In the genomic region with DNA sequence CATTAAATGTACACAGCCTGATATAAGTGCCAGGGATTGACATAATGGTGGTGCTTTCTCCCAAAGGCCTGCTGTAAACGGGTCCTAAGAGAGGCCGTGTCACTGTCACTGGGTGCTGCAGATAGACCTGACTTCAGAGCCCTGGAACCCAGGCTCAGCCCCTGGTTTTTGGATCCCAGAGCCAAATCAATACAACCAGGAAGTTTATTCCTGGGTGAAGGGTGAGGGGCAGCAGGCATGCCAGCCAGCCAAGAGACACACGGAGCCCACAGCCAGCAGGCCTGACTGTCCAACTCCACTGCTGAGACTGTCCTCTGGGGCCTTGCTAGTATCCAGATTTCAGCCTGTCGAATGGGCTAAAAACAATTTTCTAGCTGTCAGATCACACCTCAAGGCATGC, we compare ENCODE assay signal across 13 cellular contexts. TPM values are rescaled to one million over a fixed set of nuclear protein-coding genes. Genes with fewer than 3 reads are reported as not detected.
DNase-seq lines count a peak whose midpoint lies in the region; ATAC-seq, FAIRE-seq and TF ChIP-seq lines count a peak whose summit lies in the region.
"Had no signal": no experiment of that assay in that cellular context is flagged by ENCODE, and none has a peak within 500 bp of the region (broad histone marks: within the 10 kb centered on the region; RNA-seq: fewer than 3 reads in every experiment).

No MANE protein-coding gene starts in this region.

- H3K36me3 ChIP-seq in KOPT-K1 (ENCODE audit: insufficient read depth, low read length) (no peaks in the 10 kb centered on the region), K562 (ENCODE audit: control insufficient read depth, insufficient read depth, low read length) (no peaks in the 10 kb centered on the region), mesendoderm (ENCODE audit: control insufficient read depth, insufficient read depth, low read length) (no peaks in the 10 kb centered on the region)
- H3K36me3 ChIP-seq: left lung had no signal

- H3K4me3 ChIP-seq in K562 (no peak overlapping the region), mesendoderm (ENCODE audit: low read length) (no peak overlapping the region)
- H3K4me3 ChIP-seq: left lung had no signal

- H3K9ac ChIP-seq in K562 (ENCODE audit: insufficient read depth in 1 of 2, low read depth in 2 of 2, low read length in 2 of 2) (peak overlapping the region in 1 of 2 experiments; percentile 76; a peak in 1 of 4 replicates), mesendoderm (ENCODE audit: low read length) (no peak overlapping the region)

- CTCF ChIA-PET in K562 (lab: Yijun Ruan, JAX; ENCODE audit: low intra/inter-chr PET ratio), result no interaction called here

- H3K4me3 Mint-ChIP-seq in natural killer cell, result no peak overlapping the region

- no peak overlapping the region for H2BK5ac ChIP-seq in mesendoderm (ENCODE audit: low read length)

- in situ Hi-C loops in K562 (cut with MboI), result no loop called here

- H3K4me1 ChIP-seq in K562 (replicated peaks in 1 of 2; ENCODE audit: control insufficient read depth in 2 of 2, insufficient read depth in 2 of 2, low read length in 2 of 2) (peaks cover 54 to 57% of the 10 kb centered on the region in 2 experiments), mesendoderm (ENCODE audit: control insufficient read depth, low read depth, low read length) (peaks cover 20% of the 10 kb centered on the region)

- H3K27me3 ChIP-seq in K562 (ENCODE audit: control insufficient read depth in 2 of 2, insufficient read depth in 2 of 2, low read length in 2 of 2) (no peaks in the 10 kb centered on the region), mesendoderm (ENCODE audit: insufficient read depth, low read length, poor library complexity) (no peaks in the 10 kb centered on the region)
- H3K27me3 ChIP-seq: left lung had no signal

- no peak overlapping the region for H3K4me2 ChIP-seq in K562 (ENCODE audit: insufficient read depth, low read length)
- no peak overlapping the region for H3K4me2 ChIP-seq in mesendoderm (ENCODE audit: low read length)

- no peak overlapping the region for H4K8ac ChIP-seq in mesendoderm (ENCODE audit: low read depth, low read length)

- TF ChIP-seq CTCF in K562 (IDR thresholded peaks at IDR 0.05 in 2 of 3, conservative IDR thresholded peaks at IDR 0.05 in 1 of 3; ENCODE audit: insufficient read depth in 2 of 3, low read depth in 1 of 3, low read length in 3 of 3), result no peak
- TF ChIP-seq CTCF in natural killer cell (IDR thresholded peaks at IDR 0.05), result no peak

- no peaks in the 10 kb centered on the region for H4K20me1 ChIP-seq in K562 (replicated peaks; ENCODE audit: control insufficient read depth, insufficient read depth, low read length)

- no peak overlapping the region for H2BK15ac ChIP-seq in mesendoderm (replicated peaks; ENCODE audit: low read depth)

- no peaks in the 10 kb centered on the region for H3K9me1 ChIP-seq in K562 (ENCODE audit: control insufficient read depth, insufficient read depth, low read length)

- no peak overlapping the region for H2AK5ac ChIP-seq in mesendoderm (ENCODE audit: low read length)

- BruUV-seq in K562 (replicated peaks; lab: Mats Ljungman, UMichigan), result no TSS peak

- H2BK120ac ChIP-seq in mesendoderm (ENCODE audit: low read depth, low read length), result no peak overlapping the region

- POLR2A ChIA-PET in K562 (lab: Yijun Ruan, JAX), result interaction anchor here (0.6 to 0.8 kb wide), 2 partner anchors 9 to 141 kb away, joined by 3 read pairs; no protein-coding TSS in a partner anchor

- H3K79me2 ChIP-seq in K562 (ENCODE audit: control insufficient read depth, insufficient read depth, low read length), result no peaks in the 10 kb centered on the region; the same call in 2 of the 3 replicates
- no peaks in the 10 kb centered on the region for H3K79me2 ChIP-seq in mesendoderm (ENCODE audit: control insufficient read depth, insufficient read depth, low read length)

- H3K18ac ChIP-seq in mesendoderm (ENCODE audit: low read length), result no peak overlapping the region

- peaks cover 32 to 46% of the 10 kb centered on the region in 2 donors for H3K4me1 Mint-ChIP-seq in natural killer cell

- H3K56ac ChIP-seq in mesendoderm (ENCODE audit: low read length), result peak overlapping the region; percentile 17

- H3K9me3 Mint-ChIP-seq in natural killer cell, result no peaks in the 10 kb centered on the region

- peak overlapping the region; percentile 48 for H2AFZ ChIP-seq in K562 (ENCODE audit: low read depth, low read length)

- H3K4ac ChIP-seq in mesendoderm (ENCODE audit: low read depth, low read length), result no peak overlapping the region

- no peak for TF ChIP-seq POLR2A in K562 (conservative IDR thresholded peaks at IDR 0.05)

- H3K27ac Mint-ChIP-seq in natural killer cell, result no peak overlapping the region

- H3K27ac ChIP-seq in KOPT-K1 (ENCODE audit: low read depth, low read length, poor library complexity, severe bottlenecking), result peak overlapping the region; percentile 49
- H3K27ac ChIP-seq in K562 (ENCODE audit: extremely low read depth, low read depth, low read length), result no peak overlapping the region
- no peak overlapping the region for H3K27ac ChIP-seq in mesendoderm (ENCODE audit: low read depth, low read length)
- peak overlapping the region; percentile 99 for H3K27ac ChIP-seq in temporal lobe (ENCODE audit: low read depth, low read length)

- no peaks in the 10 kb centered on the region for H3K36me3 Mint-ChIP-seq in natural killer cell

- H3K9me3 ChIP-seq in KOPT-K1 (ENCODE audit: insufficient read depth, low read length, poor library complexity, severe bottlenecking), result no peaks in the 10 kb centered on the region
- H3K9me3 ChIP-seq in K562 (replicated peaks; ENCODE audit: control insufficient read depth, insufficient read depth, low read depth, low read length), result no peaks in the 10 kb centered on the region
- H3K9me3 ChIP-seq: left lung had no signal

- H3K79me1 ChIP-seq in mesendoderm (ENCODE audit: low read length), result no peaks in the 10 kb centered on the region

- H3K27me3 Mint-ChIP-seq in natural killer cell (ENCODE audit: low read depth in 2 of 2), result no peaks in the 10 kb centered on the region

- no peak for FAIRE-seq in K562 (lab: Jason Lieb, UNC)
- FAIRE-seq: endometrium had no signal

- no peak for TF ChIP-seq EP300 in K562 (IDR thresholded peaks at IDR 0.05; ENCODE audit: low read length)

- intact Hi-C loops in K562 (cut with micrococcal nuclease) (no loop called here), natural killer cell (cut with micrococcal nuclease) (no loop called here)

- TF ChIP-seq RAD21 in K562 (CRISPR knock-in tag; conservative IDR thresholded peaks at IDR 0.05 in 1 of 2, IDR thresholded peaks at IDR 0.05 in 1 of 2), result no peak

- no peak overlapping the region for H4K5ac ChIP-seq in mesendoderm (ENCODE audit: low read length)

- 68% methylated on average over 4 of the region's 4 CpGs for WGBS in K562 (ENCODE audit: insufficient coverage, low coverage, missing lambda C conversion rate)
- WGBS in mesendoderm (ENCODE audit: extremely low coverage, insufficient coverage, low lambda C conversion rate), result no CpG with 5 or more reads among the region's 4 CpGs

- DNase-seq in K562 (ENCODE audit: extremely low read depth in 1 of 4, low spot score in 3 of 4) (peak in 1 of 4 experiments; percentile 13), mesendoderm (no peak), DMS53 (lab: John Stamatoyannopoulos, UW) (no peak), natural killer cell (no peak)
- DNase-seq: activated T-cell treated with anti-CD3 and anti-CD28 coated beads, Interleukin-2, amount 50 U/mL, for 48 hours; left lung; NCI-H2171 had no signal

- no peak overlapping the region for H3K23ac ChIP-seq in mesendoderm (ENCODE audit: low read length)

- ATAC-seq in K562 (no peak), HG02571 (IDR thresholded peaks at IDR 0.05; ENCODE audit: unreplicated experiment) (no peak), natural killer cell (no peak)
- ATAC-seq: HCT116, left lung had no signal

RNA-seq across cellular contexts. Expression of a gene that starts 12.8 kb away (rescaled TPM):
- total RNA-seq in K562 (2011; cell fraction: chromatin; rRNA removed; ENCODE audit: low replicate concordance), result not detected in 2 replicates
- total RNA-seq in K562 (2011; cell fraction: nucleolus; rRNA removed), result 0.50 TPM in 1 of 2 replicates, not detected in the other
- total RNA-seq in K562 (2011; cell fraction: nucleoplasm; rRNA removed), result not detected in 2 replicates
- total RNA-seq in K562 (2014; rRNA removed) (0.09 TPM in 1 of 2 replicates, not detected in the other), K562 (2014; rRNA removed; fragmentation: Illumina TruSeq; extraction: Trizol) (0.36 TPM in 1 of 2 replicates, not detected in the other), K562 (2015; rRNA removed; fragmentation: Illumina TruSeq; extraction: Trizol) (not detected in 2 replicates), K562 (2021) (0.13 and 0.35 TPM in 2 replicates), temporal lobe (0.25 TPM), natural killer cell (1 to 10 TPM in 1 of 3 donors, under 1 TPM in 2; 0.59 to 1.5 (median 0.64) TPM)
- polyA plus RNA-seq in K562 (2011; rRNA removed) (0.26 and 0.45 TPM in 2 replicates), K562 (2014; fragmentation: Illumina TruSeq; extraction: Trizol) (0.36 TPM in 1 of 2 replicates, not detected in the other), K562 (2014; fragmentation: Nextera tagmentation; extraction: Ambion mirVana) (under 1 TPM in 1 of 2 experiments, not detected in 1; 0.13 TPM), K562 (2014; rRNA removed) (0.58 TPM in 1 of 2 replicates, not detected in the other)
- 0.07 and 0.21 TPM in 2 replicates for polyA plus RNA-seq in K562 (2011; cell fraction: cytosol; rRNA removed)
- 1.4 TPM in 2 replicates for polyA plus RNA-seq in K562 (2011; cell fraction: nucleus; rRNA removed)
- polyA plus RNA-seq in K562 (2012), result 0.26 and 1.6 TPM in 2 replicates
- 0.18 and 0.46 TPM in 2 replicates for polyA minus RNA-seq in K562 (2011; rRNA and poly(A)+ RNA removed)
- not detected in 2 replicates for polyA minus RNA-seq in K562 (2011; cell fraction: cytosol; rRNA and poly(A)+ RNA removed)
- polyA minus RNA-seq in K562 (2011; cell fraction: nucleus; rRNA and poly(A)+ RNA removed), result 0.27 TPM in 1 of 2 replicates, not detected in the other
- 0.31 TPM for polyA plus RNA-seq in mesendoderm (2013, experiment 1 of 2)
- polyA plus RNA-seq in mesendoderm (2013, experiment 2 of 2), result 0.29 TPM

RNA-seq across cellular contexts. Expression of a gene that starts 35.3 kb away (rescaled TPM):
- 23.5 and 58.7 TPM in 2 replicates for total RNA-seq in K562 (2011; cell fraction: chromatin; rRNA removed; ENCODE audit: low replicate concordance)
- 14.5 and 19.2 TPM in 2 replicates for total RNA-seq in K562 (2011; cell fraction: nucleolus; rRNA removed)
- 38.3 and 72.2 TPM in 2 replicates for total RNA-seq in K562 (2011; cell fraction: nucleoplasm; rRNA removed)
- 75.0 and 82.8 TPM in 2 replicates for total RNA-seq in K562 (2014; rRNA removed)
- total RNA-seq in K562 (2014; rRNA removed; fragmentation: Illumina TruSeq; extraction: Trizol), result 54.2 and 65.9 TPM in 2 replicates
- 39.9 and 43.8 TPM in 2 replicates for total RNA-seq in K562 (2015; rRNA removed; fragmentation: Illumina TruSeq; extraction: Trizol)
- total RNA-seq in K562 (2021), result 92.0 and 104 TPM in 2 replicates
- polyA plus RNA-seq in K562 (2011; rRNA removed), result 59.7 and 86.1 TPM in 2 replicates
- 22.1 and 33.5 TPM in 2 replicates for polyA plus RNA-seq in K562 (2011; cell fraction: cytosol; rRNA removed)
- polyA plus RNA-seq in K562 (2011; cell fraction: nucleus; rRNA removed), result 22.5 and 23.2 TPM in 2 replicates
- 43.9 and 85.0 TPM in 2 replicates for polyA plus RNA-seq in K562 (2012)
- polyA plus RNA-seq in K562 (2014; fragmentation: Illumina TruSeq; extraction: Trizol), result 128 and 151 TPM in 2 replicates
- 10 to 100 TPM; 32.7 to 46.1 TPM for polyA plus RNA-seq in K562 (2014; fragmentation: Nextera tagmentation; extraction: Ambion mirVana)
- 76.6 and 76.8 TPM in 2 replicates for polyA plus RNA-seq in K562 (2014; rRNA removed)
- polyA minus RNA-seq in K562 (2011; rRNA and poly(A)+ RNA removed), result 71.5 and 74.0 TPM in 2 replicates
- polyA minus RNA-seq in K562 (2011; cell fraction: cytosol; rRNA and poly(A)+ RNA removed), result 31.1 and 38.9 TPM in 2 replicates
- 13.3 and 18.5 TPM in 2 replicates for polyA minus RNA-seq in K562 (2011; cell fraction: nucleus; rRNA and poly(A)+ RNA removed)
- 38.7 TPM for polyA plus RNA-seq in mesendoderm (2013, experiment 1 of 2)
- 38.4 TPM for polyA plus RNA-seq in mesendoderm (2013, experiment 2 of 2)
- total RNA-seq in temporal lobe, result 4.2 TPM
- total RNA-seq in natural killer cell, result 10 to 100 TPM; 15.5 to 30.2 (median 27.3) TPM

RNA-seq across cellular contexts. Expression of a gene that starts 52.3 kb away (rescaled TPM):
- not detected in 2 replicates for total RNA-seq in K562 (2011; cell fraction: chromatin; rRNA removed; ENCODE audit: low replicate concordance)
- not detected in 2 replicates for total RNA-seq in K562 (2011; cell fraction: nucleolus; rRNA removed)
- not detected in 2 replicates for total RNA-seq in K562 (2011; cell fraction: nucleoplasm; rRNA removed)
- total RNA-seq in K562 (2014; rRNA removed) (not detected in 2 replicates), K562 (2014; rRNA removed; fragmentation: Illumina TruSeq; extraction: Trizol) (not detected in 2 replicates), K562 (2015; rRNA removed; fragmentation: Illumina TruSeq; extraction: Trizol) (not detected in 2 replicates), K562 (2021) (not detected in 2 replicates), temporal lobe (not detected), natural killer cell (not detected)
- polyA plus RNA-seq in K562 (2011; rRNA removed) (not detected in 2 replicates), K562 (2014; fragmentation: Illumina TruSeq; extraction: Trizol) (not detected in 2 replicates), K562 (2014; fragmentation: Nextera tagmentation; extraction: Ambion mirVana) (not detected), K562 (2014; rRNA removed) (not detected in 2 replicates)
- polyA plus RNA-seq in K562 (2011; cell fraction: cytosol; rRNA removed), result not detected in 2 replicates
- polyA plus RNA-seq in K562 (2011; cell fraction: nucleus; rRNA removed), result not detected in 2 replicates
- polyA plus RNA-seq in K562 (2012), result not detected in 2 replicates
- polyA minus RNA-seq in K562 (2011; rRNA and poly(A)+ RNA removed), result not detected in 2 replicates
- not detected in 2 replicates for polyA minus RNA-seq in K562 (2011; cell fraction: cytosol; rRNA and poly(A)+ RNA removed)
- polyA minus RNA-seq in K562 (2011; cell fraction: nucleus; rRNA and poly(A)+ RNA removed), result not detected in 2 replicates
- polyA plus RNA-seq in mesendoderm (2013, experiment 1 of 2), result 1.7 TPM
- 1.6 TPM for polyA plus RNA-seq in mesendoderm (2013, experiment 2 of 2)
- total RNA-seq: left lung, omental fat pad had no signal

RNA-seq across cellular contexts. Expression of a gene that starts 56.8 kb away (rescaled TPM):
- total RNA-seq in K562 (2011; cell fraction: chromatin; rRNA removed; ENCODE audit: low replicate concordance), result not detected in 2 replicates
- not detected in 2 replicates for total RNA-seq in K562 (2011; cell fraction: nucleolus; rRNA removed)
- total RNA-seq in K562 (2011; cell fraction: nucleoplasm; rRNA removed), result not detected in 2 replicates
- total RNA-seq in K562 (2014; rRNA removed), result not detected in 2 replicates
- total RNA-seq in K562 (2014; rRNA removed; fragmentation: Illumina TruSeq; extraction: Trizol), result not detected in 2 replicates
- not detected in 2 replicates for total RNA-seq in K562 (2015; rRNA removed; fragmentation: Illumina TruSeq; extraction: Trizol)
- total RNA-seq in K562 (2021), result not detected in 2 replicates
- not detected in 2 replicates for polyA plus RNA-seq in K562 (2011; rRNA removed)
- not detected in 2 replicates for polyA plus RNA-seq in K562 (2011; cell fraction: cytosol; rRNA removed)
- not detected in 2 replicates for polyA plus RNA-seq in K562 (2011; cell fraction: nucleus; rRNA removed)
- not detected in 2 replicates for polyA plus RNA-seq in K562 (2012)
- polyA plus RNA-seq in K562 (2014; fragmentation: Illumina TruSeq; extraction: Trizol), result not detected in 2 replicates
- not detected for polyA plus RNA-seq in K562 (2014; fragmentation: Nextera tagmentation; extraction: Ambion mirVana)
- not detected in 2 replicates for polyA plus RNA-seq in K562 (2014; rRNA removed)
- polyA minus RNA-seq in K562 (2011; rRNA and poly(A)+ RNA removed), result not detected in 2 replicates
- not detected in 2 replicates for polyA minus RNA-seq in K562 (2011; cell fraction: cytosol; rRNA and poly(A)+ RNA removed)
- not detected in 2 replicates for polyA minus RNA-seq in K562 (2011; cell fraction: nucleus; rRNA and poly(A)+ RNA removed)
- polyA plus RNA-seq in mesendoderm (2013, experiment 1 of 2), result not detected
- polyA plus RNA-seq in mesendoderm (2013, experiment 2 of 2), result not detected
- total RNA-seq in temporal lobe, result not detected
- not detected for total RNA-seq in natural killer cell
- total RNA-seq: left lung, omental fat pad had no signal

Comparison
In these comparisons a context has a peak if more than half of its experiments do, and no peak if none do; other contexts are left out.
1. H3K27ac ChIP-seq: peak in KOPT-K1 (single experiment) and temporal lobe (single experiment); none in K562 (single experiment) and mesendoderm (single experiment).